In the genomic region with DNA sequence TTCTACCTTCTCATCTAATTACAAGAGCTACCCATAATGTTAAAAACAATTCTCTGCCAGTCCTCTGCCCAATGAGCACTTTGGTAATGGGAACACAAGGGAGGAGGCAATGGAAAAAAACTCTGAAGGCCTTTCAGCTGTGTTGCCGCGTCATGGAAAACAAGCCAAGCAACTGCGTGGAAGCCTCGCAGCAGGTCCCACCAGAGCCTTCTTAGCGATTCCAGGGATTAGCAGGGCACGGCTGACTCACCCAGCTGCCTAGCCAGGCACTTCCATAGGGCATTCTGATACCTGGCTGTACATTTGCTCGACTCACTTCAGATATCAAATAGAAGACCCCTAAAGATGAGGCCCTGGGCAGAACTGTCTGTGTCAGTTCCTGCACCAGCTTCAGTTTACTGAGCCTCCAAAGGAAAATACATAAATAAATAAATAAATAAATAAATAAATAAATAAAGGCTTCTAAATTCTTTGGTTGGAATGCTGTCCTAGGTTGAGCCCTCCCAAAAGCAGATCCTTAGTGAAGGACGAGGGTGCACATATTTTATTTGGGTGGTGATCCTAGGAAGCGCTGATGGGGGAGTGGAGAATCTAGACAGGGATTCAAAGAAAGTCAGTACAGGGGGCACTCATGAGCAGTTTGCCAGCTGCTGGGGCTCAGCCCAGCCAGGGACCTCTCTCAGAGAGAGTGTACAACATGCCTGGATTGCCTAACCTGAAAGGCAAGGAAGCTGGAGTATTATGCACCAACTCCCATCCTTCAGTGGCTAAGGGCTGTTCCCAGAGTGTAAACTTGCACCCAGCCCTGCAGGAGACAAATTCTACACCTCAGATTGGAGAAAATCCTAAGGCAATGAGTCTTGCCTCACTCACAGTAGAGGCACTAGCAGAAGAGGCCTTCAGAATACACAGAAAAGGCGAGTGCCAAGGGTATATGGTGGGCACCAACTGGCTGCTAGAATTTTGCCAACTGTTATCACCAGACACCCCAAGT, we compare ENCODE assay signal across 1 cellular context.
TF ChIP-seq lines count a peak whose summit lies in the region.

No MANE protein-coding gene starts in this region.

TF ChIP-seq in HEK293, 187 proteins besides CTCF, POLR2A, EP300 and RAD21 (continued from another document):
- TF ChIP-seq ZBTB26 (tag by site-specific recombination; optimal IDR thresholded peaks at IDR 0.05) = no peak
- TF ChIP-seq MEIS1 (CRISPR knock-in tag; IDR thresholded peaks at IDR 0.05; ENCODE audit: borderline replicate concordance) = no peak
- no peak for TF ChIP-seq ZNF639 (tag by site-specific recombination; IDR thresholded peaks at IDR 0.05)
- TF ChIP-seq ZNF518A (tag by site-specific recombination; conservative IDR thresholded peaks at IDR 0.05; ENCODE audit: low read depth) = peak; percentile 65
- no peak for TF ChIP-seq GLIS2 (tag by site-specific recombination; IDR thresholded peaks at IDR 0.05)
